In genomic region chr11:114175706-114176105, GRCh38 we compare ENCODE assay signal across 18 cellular contexts.
DNase-seq lines count a peak whose midpoint lies in the region; FAIRE-seq and TF ChIP-seq lines count a peak whose summit lies in the region.
"Had no signal": no experiment of that assay in that cellular context is flagged by ENCODE, and none has a peak within 500 bp of the region (broad histone marks: within the 10 kb centered on the region; RNA-seq: fewer than 3 reads in every experiment).

No MANE protein-coding gene starts in this region.

- H3K9ac ChIP-seq in kidney (ENCODE audit: low read length in 2 of 2) (peak overlapping the region in 1 of 2 donors; percentile 14), skeletal muscle tissue (ENCODE audit: low read depth in 1 of 3, low read length in 3 of 3) (peak overlapping the region; percentile 16 to 77 (median 42))

- TF ChIP-seq CTCF in C4-2B (conservative IDR thresholded peaks at IDR 0.05): no peak
- no peak for TF ChIP-seq CTCF in kidney (IDR thresholded peaks at IDR 0.05; ENCODE audit: borderline replicate concordance, extremely low read depth, insufficient read depth)
- no peak for TF ChIP-seq CTCF in OCI-LY7 (conservative IDR thresholded peaks at IDR 0.05; ENCODE audit: low read length)

- H3K79me2 ChIP-seq in OCI-LY7 (ENCODE audit: insufficient read depth, low read depth, low read length): no peaks in the 10 kb centered on the region

- BruUV-seq in OCI-LY7 (replicated peaks; lab: Mats Ljungman, UMichigan): no TSS peak

- DNase-seq in astrocyte of the hippocampus (ENCODE audit: low read depth, low spot score) (peak; percentile 26), kidney (no peak), HT-29 (ENCODE audit: low spot score) (no peak), OCI-LY7 (ENCODE audit: low spot score) (no peak), NCI-H510A treated with DMSO at 0.1 percent for 48 hours (lab: John Stamatoyannopoulos, UW) (no peak), NCI-H1048 (lab: John Stamatoyannopoulos, UW) (no peak)
- DNase-seq: activated CD4-positive, CD25-positive, alpha-beta regulatory T cell; amygdala; COR-L47; cortex of kidney; EL; erythroblast; head of caudate nucleus; NCI-H2171; stimulated activated CD4-positive, alpha-beta T cell treated with anti-CD3 and anti-CD28 coated beads, Interleukin-15, amount 100 ng/mL, for 24 hours; stimulated activated naive CD8-positive, alpha-beta T cell treated with anti-CD3 and anti-CD28 coated beads, Interleukin-15, Interleukin-2, amounts not matched to agents 100 U/mL and 50 U/mL, for 24 hours had no signal

- H2AFZ ChIP-seq in OCI-LY7 (ENCODE audit: low read length): no peak overlapping the region

- POLR2A ChIA-PET in OCI-LY7 (lab: Charles Lee): interaction anchor here (1.5 kb wide), 1 partner anchor 16 kb away, joined by 4 read pairs; no protein-coding TSS in a partner anchor

- no peaks in the 10 kb centered on the region for H3K9me2 ChIP-seq in OCI-LY7 (ENCODE audit: insufficient read depth, low read length)

- no peaks in the 10 kb centered on the region for H3K27me3 ChIP-seq in skeletal muscle tissue (ENCODE audit: control insufficient read depth in 3 of 3, insufficient read depth in 3 of 3, low read length in 3 of 3)

- H3K4me3 ChIP-seq in kidney (ENCODE audit: low read length in 2 of 2) (no peak overlapping the region), skeletal muscle tissue (ENCODE audit: low read length in 3 of 3) (peak overlapping the region in 1 of 3 donors; percentile 1), OCI-LY7 (ENCODE audit: low read depth, low read length, poor library complexity, severe bottlenecking) (no peak overlapping the region)

- peak overlapping the region; percentile 97 for H3K27ac ChIP-seq in C4-2B
- peak overlapping the region; percentile 71 to 90 for H3K27ac ChIP-seq in kidney (ENCODE audit: low read depth in 2 of 2, low read length in 2 of 2)
- H3K27ac ChIP-seq in skeletal muscle tissue (ENCODE audit: low read depth, low read length): peak overlapping the region; percentile 99
- H3K27ac ChIP-seq in OCI-LY7 (ENCODE audit: low read depth, low read length, poor library complexity, severe bottlenecking): no peak overlapping the region

- intact Hi-C loops in kidney (cut with DNase I) (no loop called here), OCI-LY7 (cut with micrococcal nuclease; ENCODE audit: unreplicated experiment) (no loop called here)

- H3K4me1 ChIP-seq in kidney (ENCODE audit: control insufficient read depth in 1 of 2, insufficient read depth in 1 of 2, low read depth in 1 of 2, low read length in 2 of 2) (peaks cover 79 to 95% of the 10 kb centered on the region in 2 donors), skeletal muscle tissue (ENCODE audit: control insufficient read depth in 3 of 3, insufficient read depth in 3 of 3, low read length in 3 of 3) (peaks cover 98 to 100% (median 100%) of the 10 kb centered on the region in 3 donors), OCI-LY7 (ENCODE audit: insufficient read depth, low read length, poor library complexity, severe bottlenecking) (peaks cover 43% of the 10 kb centered on the region)

- no peak overlapping the region for H3K4me2 ChIP-seq in OCI-LY7 (ENCODE audit: low read length)

- CTCF ChIA-PET in OCI-LY7 (lab: Charles Lee; ENCODE audit: unreplicated experiment): interaction anchor here (1.0 kb wide), 1 partner anchor 15 kb away, joined by 3 read pairs; no protein-coding TSS in a partner anchor

- H3K9me3 ChIP-seq in kidney (ENCODE audit: control insufficient read depth in 1 of 2, low read length in 2 of 2) (no peaks in the 10 kb centered on the region), skeletal muscle tissue (ENCODE audit: control insufficient read depth in 3 of 3, low read length in 3 of 3) (no peaks in the 10 kb centered on the region), OCI-LY7 (ENCODE audit: low read length) (no peaks in the 10 kb centered on the region)

- no peaks in the 10 kb centered on the region for H4K20me1 ChIP-seq in OCI-LY7 (ENCODE audit: insufficient read depth, low read length)

- H3K36me3 ChIP-seq in kidney (ENCODE audit: control insufficient read depth in 1 of 2, insufficient read depth in 2 of 2, low read length in 2 of 2) (no peaks in the 10 kb centered on the region), skeletal muscle tissue (ENCODE audit: control insufficient read depth in 3 of 3, insufficient read depth in 3 of 3, low read length in 3 of 3) (no peaks in the 10 kb centered on the region), OCI-LY7 (ENCODE audit: insufficient read depth, low read length) (no peaks in the 10 kb centered on the region)

- FAIRE-seq in kidney (lab: Jason Lieb, UNC): no peak
